20 cellular contexts compared by ENCODE assay signal in the genomic region with DNA sequence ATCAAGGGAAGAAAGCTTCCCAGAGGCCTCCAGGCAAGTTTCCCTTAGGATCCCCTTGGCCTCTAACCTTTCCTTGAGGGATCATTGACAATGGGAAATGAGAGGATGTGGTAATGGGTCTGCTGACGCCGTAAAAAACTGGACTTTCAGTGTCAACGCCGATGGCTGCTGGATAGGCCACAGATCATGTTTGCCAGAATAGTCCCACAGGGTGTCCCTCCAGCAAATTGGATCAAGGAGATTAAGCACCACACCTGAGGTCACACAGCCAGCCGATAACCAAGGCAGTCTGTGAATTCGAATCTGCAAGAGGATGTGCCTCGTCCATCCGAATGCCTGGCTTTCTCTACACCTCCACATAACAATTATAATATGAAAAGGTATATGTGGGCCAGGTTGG. TPM values are rescaled to one million over a fixed set of nuclear protein-coding genes. Genes with fewer than 3 reads are reported as not detected.
DNase-seq lines count a peak whose midpoint lies in the region; ATAC-seq and TF ChIP-seq lines count a peak whose summit lies in the region.
"Had no signal": no experiment of that assay in that cellular context is flagged by ENCODE, and none has a peak within 500 bp of the region (broad histone marks: within the 10 kb centered on the region; RNA-seq: fewer than 3 reads in every experiment).

No MANE protein-coding gene starts in this region.

- no peaks in the 10 kb centered on the region; the same call in 1 of the 2 replicates for H3K27me3 Mint-ChIP-seq in HFFc6 (ENCODE audit: insufficient read depth)
- H3K27me3 Mint-ChIP-seq: CD4-positive, alpha-beta T cell; CD8-positive, alpha-beta memory T cell had no signal

- no peaks in the 10 kb centered on the region for H3K36me3 Mint-ChIP-seq in HFFc6 (ENCODE audit: low read depth)
- H3K36me3 Mint-ChIP-seq: CD14-positive monocyte had no signal

- no peak overlapping the region for H3K4me2 ChIP-seq in osteoblast (ENCODE audit: insufficient read depth, low read length)
- H3K4me2 ChIP-seq: BLaER1 treated with 17β-estradiol and CSF1 and Interleukin-3, amounts not matched to agents 10 nM and 100 nM had no signal

- H3K9me3 ChIP-seq in WERI-Rb-1 (ENCODE audit: severe bottlenecking) (no peaks in the 10 kb centered on the region), osteoblast (ENCODE audit: low read depth, low read length) (no peaks in the 10 kb centered on the region)
- H3K9me3 ChIP-seq: BE2C; BLaER1 treated with 17β-estradiol and CSF1 and Interleukin-3, amounts not matched to agents 10 nM and 100 nM; HAP-1 had no signal

- DNase-seq in NCI-H82 (lab: John Stamatoyannopoulos, UW) (peak; percentile 69), NCI-H82 treated with DMSO at 0.1 percent for 48 hours (lab: John Stamatoyannopoulos, UW; ENCODE audit: unreplicated experiment) (no peak), WERI-Rb-1 (peak; percentile 46), osteoblast (ENCODE audit: insufficient read length, low spot score, missing footprints) (peak; percentile 36), HFFc6 (no peak), Ammon's horn (ENCODE audit: low spot score) (no peak)
- DNase-seq: BE2C; CD4-positive, alpha-beta T cell; CD8-positive, alpha-beta memory T cell; DMS 273 treated with DMSO at 0.1 percent for 48 hours; DMS79 treated with DMSO at 0.1 percent for 48 hours; GF-D8; GOT3 had no signal

- no peak overlapping the region for H3K27ac Mint-ChIP-seq in HFFc6
- H3K27ac Mint-ChIP-seq: CD14-positive monocyte; CD4-positive, alpha-beta T cell had no signal

- no peak for ATAC-seq in HG02642 (IDR thresholded peaks at IDR 0.05; ENCODE audit: poor library complexity, unreplicated experiment)

- H3K27ac ChIP-seq in WERI-Rb-1 (no peak overlapping the region), osteoblast (ENCODE audit: low read depth, low read length) (no peak overlapping the region)
- H3K27ac ChIP-seq: 22Rv1; BLaER1 treated with 17β-estradiol and CSF1 and Interleukin-3, amounts not matched to agents 10 nM and 100 nM had no signal

- peaks cover 9% of the 10 kb centered on the region for H3K4me1 ChIP-seq in osteoblast (ENCODE audit: insufficient read depth, low read length)
- H3K4me1 ChIP-seq: BE2C, HAP-1 had no signal

- H3K9me3 Mint-ChIP-seq in HFFc6 = no peaks in the 10 kb centered on the region
- H3K9me3 Mint-ChIP-seq: CD4-positive, alpha-beta T cell; CD8-positive, alpha-beta memory T cell had no signal

- H3K4me3 ChIP-seq in WERI-Rb-1 (ENCODE audit: low read depth, low read length) = no peak overlapping the region
- no peak overlapping the region for H3K4me3 ChIP-seq in osteoblast (ENCODE audit: insufficient read depth, low read length)
- H3K4me3 ChIP-seq: BLaER1 treated with 17β-estradiol and CSF1 and Interleukin-3, amounts not matched to agents 10 nM and 100 nM; HAP-1 had no signal

- TF ChIP-seq CTCF in WERI-Rb-1 (IDR thresholded peaks at IDR 0.05; ENCODE audit: low read depth, low read length) = no peak
- no peak for TF ChIP-seq CTCF in osteoblast (IDR thresholded peaks at IDR 0.05; ENCODE audit: extremely low read depth, low read depth, low read length)
- no peak for TF ChIP-seq CTCF in HFFc6 (IDR thresholded peaks at IDR 0.05)

- H2AFZ ChIP-seq in osteoblast (ENCODE audit: low read length) = no peak overlapping the region

- no peaks in the 10 kb centered on the region for H3K79me2 ChIP-seq in osteoblast (ENCODE audit: insufficient read depth, low read length)

- H3K36me3 ChIP-seq in WERI-Rb-1 (peaks cover 9% of the 10 kb centered on the region), osteoblast (ENCODE audit: insufficient read depth, low read length) (no peaks in the 10 kb centered on the region)
- H3K36me3 ChIP-seq: BE2C; BLaER1 treated with 17β-estradiol and CSF1 and Interleukin-3, amounts not matched to agents 10 nM and 100 nM had no signal

- H3K27me3 ChIP-seq in WERI-Rb-1 (ENCODE audit: insufficient read depth, low read depth, severe bottlenecking) (no peaks in the 10 kb centered on the region), osteoblast (ENCODE audit: insufficient read depth, low read length) (no peaks in the 10 kb centered on the region)
- H3K27me3 ChIP-seq: BE2C; BLaER1 treated with 17β-estradiol and CSF1 and Interleukin-3, amounts not matched to agents 10 nM and 100 nM had no signal

- H3K4me3 Mint-ChIP-seq in HFFc6 = no peak overlapping the region
- H3K4me3 Mint-ChIP-seq: CD14-positive monocyte; CD4-positive, alpha-beta T cell; CD8-positive, alpha-beta memory T cell had no signal

- peaks cover 16% of the 10 kb centered on the region for H3K4me1 Mint-ChIP-seq in HFFc6 (ENCODE audit: low read depth)

- no peaks in the 10 kb centered on the region for H4K20me1 ChIP-seq in osteoblast (ENCODE audit: insufficient read depth, low read length)
- H4K20me1 ChIP-seq: BLaER1 treated with 17β-estradiol and CSF1 and Interleukin-3, amounts not matched to agents 10 nM and 100 nM had no signal

RNA-seq across cellular contexts. Expression of gene BCAT2, which starts 17.6 kb away (rescaled TPM):
- total RNA-seq in osteoblast = 29.7 and 30.1 TPM in 2 replicates
- total RNA-seq in HFFc6 (2021; fragmentation: NEBNext Ultra II Directional; extraction: Animal tissue kit (Norgen Biotek cat#: 25700)) = 10 to 100 TPM; 31.3 to 41.2 (median 34.0) TPM

RNA-seq across cellular contexts. Expression of gene FGF21, which starts 37.9 kb away (rescaled TPM):
- not detected in 2 replicates for total RNA-seq in osteoblast
- total RNA-seq in HFFc6 (2021; fragmentation: NEBNext Ultra II Directional; extraction: Animal tissue kit (Norgen Biotek cat#: 25700)) = not detected
- total RNA-seq: CD4-positive, alpha-beta T cell; CD8-positive, alpha-beta memory T cell; Daoy; G401 had no signal

RNA-seq across cellular contexts. Expression of gene FUT1, which starts 40.8 kb away (rescaled TPM):
- under 0.01 TPM in 1 of 2 replicates, not detected in the other for total RNA-seq in osteoblast
- total RNA-seq in HFFc6 (2021; fragmentation: NEBNext Ultra II Directional; extraction: Animal tissue kit (Norgen Biotek cat#: 25700)) = under 1 TPM in 3 of 6 experiments, not detected in 3; 0.05 to 0.06 (median 0.05) TPM
- total RNA-seq: CD4-positive, alpha-beta T cell; Daoy; G401 had no signal

RNA-seq across cellular contexts. Expression of gene HSD17B14, which starts 43.0 kb away (rescaled TPM):
- 1.8 and 2.1 TPM in 2 replicates for total RNA-seq in osteoblast
- 1 to 10 TPM; 2.9 to 10.0 (median 8.9) TPM for total RNA-seq in HFFc6 (2021; fragmentation: NEBNext Ultra II Directional; extraction: Animal tissue kit (Norgen Biotek cat#: 25700))

RNA-seq across cellular contexts. Expression of gene IZUMO1, which starts 46.6 kb away (rescaled TPM):
- not detected in 2 replicates for total RNA-seq in osteoblast
- total RNA-seq in HFFc6 (2021; fragmentation: NEBNext Ultra II Directional; extraction: Animal tissue kit (Norgen Biotek cat#: 25700)) = not detected
- total RNA-seq: CD4-positive, alpha-beta T cell; CD8-positive, alpha-beta memory T cell; Daoy; G401 had no signal

Comparison
In these comparisons a context has a peak if more than half of its experiments do, and no peak if none do; other contexts are left out.
1. DNase-seq: peak in NCI-H82 (single experiment), WERI-Rb-1 (single experiment) and osteoblast (single experiment); none in NCI-H82 treated with DMSO at 0.1 percent for 48 hours (single experiment), HFFc6 (single experiment) and Ammon's horn (single experiment).